In the genomic region with DNA sequence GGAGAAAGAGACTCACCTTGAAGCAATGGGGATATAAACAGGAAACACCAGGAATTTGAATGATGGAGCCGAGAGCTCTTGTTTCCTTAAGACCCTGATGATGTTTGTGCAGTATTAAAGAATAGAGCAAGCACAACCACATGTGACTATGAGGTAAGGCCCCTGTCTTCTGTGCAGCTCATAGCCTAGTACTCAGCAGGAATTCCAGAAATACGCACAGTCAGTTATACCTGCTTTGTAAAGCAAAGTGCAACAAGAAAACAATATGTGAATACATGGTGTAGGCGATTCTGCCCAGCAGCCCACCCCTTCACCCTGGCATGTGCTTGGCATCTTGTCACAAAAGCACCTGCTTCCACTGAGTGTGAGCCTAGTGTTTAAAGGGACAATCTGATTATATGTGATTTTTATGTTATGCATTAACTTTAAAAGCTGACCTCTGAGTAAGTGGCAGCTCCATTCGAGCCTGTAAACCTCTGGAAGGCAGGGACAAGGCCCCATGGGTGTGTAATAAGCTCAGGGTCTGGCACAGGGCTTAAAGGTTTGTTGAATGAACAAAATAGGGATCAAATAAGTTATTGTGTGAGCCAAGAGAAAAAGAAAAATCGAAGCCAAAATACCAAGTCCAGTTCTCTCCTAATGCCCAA, we compare ENCODE assay signal across 20 cellular contexts.
DNase-seq lines count a peak whose midpoint lies in the region; ATAC-seq and TF ChIP-seq lines count a peak whose summit lies in the region.
"Had no signal": no experiment of that assay in that cellular context is flagged by ENCODE, and none has a peak within 500 bp of the region (broad histone marks: within the 10 kb centered on the region; RNA-seq: fewer than 3 reads in every experiment).

No MANE protein-coding gene starts in this region.

- H3K9me3 Mint-ChIP-seq in mesothelial cell of epicardium = no peaks in the 10 kb centered on the region
- H3K9me3 Mint-ChIP-seq: activated naive CD4-positive, alpha-beta T cell treated with anti-CD3 and anti-CD28 coated beads, Interleukin-2, amount 50 U/mL, for 24 hours; central memory CD8-positive, alpha-beta T cell; naive B cell had no signal

- TF ChIP-seq CTCF in mesothelial cell of epicardium (IDR thresholded peaks at IDR 0.05; ENCODE audit: unreplicated experiment) = no peak

- H3K9me3 ChIP-seq in SK-N-MC (ENCODE audit: low read depth, low read length) (no peaks in the 10 kb centered on the region), ectodermal cell (ENCODE audit: control insufficient read depth, low read length) (no peaks in the 10 kb centered on the region)
- H3K9me3 ChIP-seq: BLaER1 treated with 17β-estradiol and CSF1 and Interleukin-3, amounts not matched to agents 10 nM and 100 nM; right atrium auricular region; upper lobe of left lung had no signal

- intact Hi-C loops in sciatic nerve (cut with DNase I) = no loop called here

- H3K4me1 ChIP-seq in ectodermal cell (ENCODE audit: control insufficient read depth, insufficient read depth, low read length) = peaks cover 25% of the 10 kb centered on the region
- H3K4me1 ChIP-seq: right atrium auricular region, upper lobe of left lung had no signal

- H3K27ac ChIP-seq in SK-N-MC (no peak overlapping the region), ectodermal cell (ENCODE audit: insufficient read depth, low read depth, low read length, poor library complexity, severe bottlenecking) (peak overlapping the region; percentile 81)
- H3K27ac ChIP-seq: BLaER1 treated with 17β-estradiol and CSF1 and Interleukin-3, amounts not matched to agents 10 nM and 100 nM; right atrium auricular region; upper lobe of left lung had no signal

- peak; percentile 41 for ATAC-seq in sciatic nerve
- no peak for ATAC-seq in GM18861 (IDR thresholded peaks at IDR 0.05; ENCODE audit: unreplicated experiment)

- no peak overlapping the region for H3K4me3 Mint-ChIP-seq in mesothelial cell of epicardium
- H3K4me3 Mint-ChIP-seq: activated naive CD4-positive, alpha-beta T cell treated with anti-CD3 and anti-CD28 coated beads, Interleukin-2, amount 50 U/mL, for 24 hours; central memory CD8-positive, alpha-beta T cell; naive B cell had no signal

- H3K27me3 ChIP-seq in ectodermal cell (ENCODE audit: control insufficient read depth, insufficient read depth, low read length, poor library complexity, severe bottlenecking) = no peaks in the 10 kb centered on the region
- H3K27me3 ChIP-seq: BLaER1 treated with 17β-estradiol and CSF1 and Interleukin-3, amounts not matched to agents 10 nM and 100 nM; right atrium auricular region; upper lobe of left lung had no signal

- H3K36me3 Mint-ChIP-seq in mesothelial cell of epicardium = no peaks in the 10 kb centered on the region
- H3K36me3 Mint-ChIP-seq: activated naive CD4-positive, alpha-beta T cell treated with anti-CD3 and anti-CD28 coated beads, Interleukin-2, amount 50 U/mL, for 24 hours; naive B cell had no signal

- no peak overlapping the region for H3K9ac ChIP-seq in SK-N-MC (ENCODE audit: insufficient read length)
- H3K9ac ChIP-seq: BLaER1 treated with 17β-estradiol and CSF1 and Interleukin-3, amounts not matched to agents 10 nM and 100 nM had no signal

- 88 to 95% methylated on average over 5 of the region's 5 CpGs for WGBS in ectodermal cell, 2 experiments

- H3K36me3 ChIP-seq in SK-N-MC (ENCODE audit: insufficient read depth, low read length) (no peaks in the 10 kb centered on the region), ectodermal cell (ENCODE audit: control insufficient read depth, insufficient read depth, low read length) (no peaks in the 10 kb centered on the region)
- H3K36me3 ChIP-seq: BLaER1 treated with 17β-estradiol and CSF1 and Interleukin-3, amounts not matched to agents 10 nM and 100 nM; right atrium auricular region; upper lobe of left lung had no signal

- peaks cover 30% of the 10 kb centered on the region for H3K4me1 Mint-ChIP-seq in mesothelial cell of epicardium
- H3K4me1 Mint-ChIP-seq: activated naive CD4-positive, alpha-beta T cell treated with anti-CD3 and anti-CD28 coated beads, Interleukin-2, amount 50 U/mL, for 24 hours; central memory CD8-positive, alpha-beta T cell; naive B cell had no signal

- H3K4me3 ChIP-seq in SK-N-MC = peak overlapping the region; percentile 44; the same call in 1 of the 2 replicates
- no peak overlapping the region for H3K4me3 ChIP-seq in ectodermal cell (ENCODE audit: insufficient read depth, low read depth, low read length)
- H3K4me3 ChIP-seq: BLaER1 treated with 17β-estradiol and CSF1 and Interleukin-3, amounts not matched to agents 10 nM and 100 nM; right atrium auricular region; upper lobe of left lung had no signal

- H3K27ac Mint-ChIP-seq in mesothelial cell of epicardium = peak overlapping the region; percentile 5
- H3K27ac Mint-ChIP-seq: activated naive CD4-positive, alpha-beta T cell treated with anti-CD3 and anti-CD28 coated beads, Interleukin-2, amount 50 U/mL, for 24 hours; naive B cell had no signal

- no peaks in the 10 kb centered on the region for H3K27me3 Mint-ChIP-seq in mesothelial cell of epicardium (ENCODE audit: low read depth)

- DNase-seq in SK-N-MC (ENCODE audit: low read depth, low spot score) = no peak
- DNase-seq in mesothelial cell of epicardium (ENCODE audit: low spot score in 2 of 2, unreplicated experiment in 2 of 2) = no peak
- no peak for DNase-seq in sciatic nerve (ENCODE audit: low spot score)
- no peak for DNase-seq in NCI-H1436 (lab: John Stamatoyannopoulos, UW)
- DNase-seq in NCI-H774 (lab: John Stamatoyannopoulos, UW) = no peak
- DNase-seq in T-helper 9 cell = no peak
- DNase-seq: activated CD4-positive, alpha-beta T cell treated with anti-CD3 and anti-CD28 coated beads, Interleukin-2, amount 50 U/mL, for 4 hours; COR-L47; DMS53; H7; mesenchymal stem cell; naive B cell; stimulated activated CD4-positive, alpha-beta T cell treated with anti-CD3 and anti-CD28 coated beads, Interleukin-2, amount 100 ng/mL, for 48 hours; upper lobe of left lung had no signal
